ENCODE assay signal across 24 cellular contexts in the genomic region with DNA sequence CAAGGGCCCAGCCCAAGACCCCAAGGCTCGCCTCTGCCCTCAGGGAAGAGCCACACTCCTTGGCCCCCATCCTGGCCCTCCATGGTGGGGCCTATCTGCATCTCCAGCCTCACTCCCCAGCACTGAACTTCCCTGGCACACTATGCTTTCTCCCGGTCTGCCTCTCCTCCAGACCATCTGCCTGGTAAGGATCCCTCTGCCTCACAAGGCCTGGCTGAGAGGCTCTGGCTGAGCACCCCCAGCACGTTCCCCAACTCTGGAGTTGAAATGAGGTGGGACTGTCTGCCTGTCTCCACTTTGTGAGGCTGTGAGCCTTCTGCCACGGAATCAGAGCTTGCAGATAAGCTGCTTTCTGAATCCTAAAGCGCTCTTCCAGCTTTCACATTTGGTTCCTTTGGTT.
DNase-seq lines count a peak whose midpoint lies in the region; ATAC-seq and TF ChIP-seq lines count a peak whose summit lies in the region.
"Had no signal": no experiment of that assay in that cellular context is flagged by ENCODE, and none has a peak within 500 bp of the region (broad histone marks: within the 10 kb centered on the region; RNA-seq: fewer than 3 reads in every experiment).

No MANE protein-coding gene starts in this region.

- DNase-seq in HCT116 (ENCODE audit: low read depth, low spot score) = no peak
- peak; percentile 35 for DNase-seq in WERI-Rb-1
- no peak for DNase-seq in right atrium auricular region (ENCODE audit: low spot score)
- peak; percentile 3 for DNase-seq in transverse colon
- no peak for DNase-seq in GM23338 (ENCODE audit: low spot score)
- DNase-seq in COLO829 (ENCODE audit: low spot score) = no peak
- DNase-seq: activated CD8-positive, alpha-beta memory T cell treated with anti-CD3 and anti-CD28 coated beads, Interleukin-2, amount 10 ng/mL, durations not matched to agents 7 days and 5 days; GF-D8; H9; kidney; mesendoderm; NCI-H187; NCI-H82; stimulated activated CD4-positive, alpha-beta T cell treated with anti-CD3 and anti-CD28 coated beads, Interleukin-4, amount 100 ng/mL, for 1 hour; T-helper 9 cell had no signal

- H3K9ac ChIP-seq in HCT116 (ENCODE audit: low read length) = no peak overlapping the region

- H3K27me3 Mint-ChIP-seq in GM23338 (ENCODE audit: insufficient read depth, low read depth, poor library complexity) = peaks cover 2% of the 10 kb centered on the region
- H3K27me3 Mint-ChIP-seq: activated CD8-positive, alpha-beta memory T cell treated with anti-CD3 and anti-CD28 coated beads, Interleukin-2, amount 10 ng/mL, durations not matched to agents 7 days and 5 days; activated T-helper 17 cell treated with anti-CD3 and anti-CD28 coated beads, Interleukin-2, amount 50 U/mL, for 72 hours; B cell had no signal

- no peaks in the 10 kb centered on the region for H3K36me3 Mint-ChIP-seq in GM23338 (ENCODE audit: low read depth)
- H3K36me3 Mint-ChIP-seq: activated CD8-positive, alpha-beta memory T cell treated with anti-CD3 and anti-CD28 coated beads, Interleukin-2, amount 10 ng/mL, durations not matched to agents 7 days and 5 days had no signal

- no peak for TF ChIP-seq EP300 in transverse colon (IDR thresholded peaks at IDR 0.05; ENCODE audit: low read depth)

- H3K9me3 ChIP-seq in HCT116 (ENCODE audit: control insufficient read depth in 1 of 2, insufficient read depth in 1 of 2, low read depth in 1 of 2, low read length in 2 of 2) = no peaks in the 10 kb centered on the region
- no peaks in the 10 kb centered on the region for H3K9me3 ChIP-seq in WERI-Rb-1 (ENCODE audit: severe bottlenecking)
- no peaks in the 10 kb centered on the region for H3K9me3 ChIP-seq in right atrium auricular region
- H3K9me3 ChIP-seq in transverse colon = no peaks in the 10 kb centered on the region

- TF ChIP-seq POLR2A in HCT116 (IDR thresholded peaks at IDR 0.05; ENCODE audit: borderline replicate concordance, extremely low read depth, insufficient read depth, insufficient read length) (no peak), transverse colon (IDR thresholded peaks at IDR 0.05) (no peak)

- no peak for TF ChIP-seq RAD21 in HCT116 (IDR thresholded peaks at IDR 0.05; ENCODE audit: low read depth)

- intact Hi-C loops in HCT116 (cut with micrococcal nuclease) (no loop called here), transverse colon (cut with DNase I; ENCODE audit: low total_unique reads) (no loop called here)

- H3K4me3 ChIP-seq in HCT116 (replicated peaks in 1 of 2; ENCODE audit: low read depth in 1 of 2, low read length in 2 of 2) (no peak overlapping the region), WERI-Rb-1 (ENCODE audit: low read depth, low read length) (no peak overlapping the region), right atrium auricular region (no peak overlapping the region), transverse colon (no peak overlapping the region), GM23338 (no peak overlapping the region)
- H3K4me3 ChIP-seq: cardiac muscle cell, dorsolateral prefrontal cortex, GM12878, skin epidermis had no signal

- in situ Hi-C loops in transverse colon (cut with MboI; ENCODE audit: low pct_ligation_motif_present in 1 of 4, low pct_unique_long_range_greater_than_20kb in 1 of 4, low sequenced_read_pairs in 3 of 4) = no loop called here

- CTCF ChIA-PET in HCT116 (lab: Charles Lee) = no interaction called here

- H3K4me3 Mint-ChIP-seq in GM23338 = no peak overlapping the region
- H3K4me3 Mint-ChIP-seq: activated CD8-positive, alpha-beta memory T cell treated with anti-CD3 and anti-CD28 coated beads, Interleukin-2, amount 10 ng/mL, durations not matched to agents 7 days and 5 days; activated T-helper 17 cell treated with anti-CD3 and anti-CD28 coated beads, Interleukin-2, amount 50 U/mL, for 72 hours; B cell; H9; nephron had no signal

- no peak for TF ChIP-seq CTCF in HCT116 (IDR thresholded peaks at IDR 0.05 in 2 of 3, conservative IDR thresholded peaks at IDR 0.05 in 1 of 3; ENCODE audit: borderline replicate concordance in 1 of 3, insufficient read depth in 1 of 3, low read depth in 2 of 3, low read length in 2 of 3)
- no peak for TF ChIP-seq CTCF in WERI-Rb-1 (IDR thresholded peaks at IDR 0.05; ENCODE audit: low read depth, low read length)
- TF ChIP-seq CTCF in right atrium auricular region (IDR thresholded peaks at IDR 0.05) = no peak
- no peak for TF ChIP-seq CTCF in transverse colon (IDR thresholded peaks at IDR 0.05)
- TF ChIP-seq CTCF in GM23338 (conservative IDR thresholded peaks at IDR 0.05; ENCODE audit: low read depth in 2 of 2) = no peak

- RAD21 ChIA-PET in HCT116 (lab: Charles Lee; ENCODE audit: low non-redundant PET in 1 of 2, low total read pairs in 2 of 2, uncharacterized antibody in 2 of 2, unreplicated experiment in 2 of 2) = no interaction called here

- no TSS peak for BruUV-seq in HCT116 (replicated peaks; lab: Mats Ljungman, UMichigan)

- H4K20me1 ChIP-seq in HCT116 (ENCODE audit: insufficient read depth) = no peaks in the 10 kb centered on the region
- H4K20me1 ChIP-seq in GM23338 (replicated peaks; ENCODE audit: insufficient read depth) = no peaks in the 10 kb centered on the region; the same call in 1 of the 2 replicates

- POLR2A ChIA-PET in HCT116 (lab: Charles Lee) = no interaction called here

- H3K4me1 ChIP-seq in HCT116 (ENCODE audit: control insufficient read depth in 1 of 2, insufficient read depth in 2 of 2, low read length in 2 of 2) (peaks cover 13% of the 10 kb centered on the region in 2 experiments), right atrium auricular region (peaks cover 0 to 27% of the 10 kb centered on the region in 2 donors), transverse colon (peaks cover 0 to 24% (median 15%) of the 10 kb centered on the region in 4 donors), GM23338 (ENCODE audit: insufficient read depth) (no peaks in the 10 kb centered on the region)

- H3K4me2 ChIP-seq in HCT116 (ENCODE audit: low read length) (peak overlapping the region; percentile 21; the same call in 1 of the 2 replicates), GM23338 (no peak overlapping the region)

- no peak overlapping the region for H2AFZ ChIP-seq in HCT116 (ENCODE audit: low read depth, low read length, poor library complexity, severe bottlenecking)
- H2AFZ ChIP-seq in GM23338 = no peak overlapping the region

- no peaks in the 10 kb centered on the region for H3K27me3 ChIP-seq in HCT116 (ENCODE audit: insufficient read depth, low read length)
- no peaks in the 10 kb centered on the region for H3K27me3 ChIP-seq in WERI-Rb-1 (ENCODE audit: insufficient read depth, low read depth, severe bottlenecking)
- no peaks in the 10 kb centered on the region for H3K27me3 ChIP-seq in right atrium auricular region
- no peaks in the 10 kb centered on the region for H3K27me3 ChIP-seq in transverse colon
- no peaks in the 10 kb centered on the region for H3K27me3 ChIP-seq in GM23338 (ENCODE audit: insufficient read depth)
- H3K27me3 ChIP-seq: cardiac muscle cell had no signal

- H3F3A ChIP-seq in GM23338 (replicated peaks; ENCODE audit: low read depth) = no peaks in the 10 kb centered on the region

- peaks cover 6% of the 10 kb centered on the region for H3K4me1 Mint-ChIP-seq in GM23338
- H3K4me1 Mint-ChIP-seq: activated T-helper 17 cell treated with anti-CD3 and anti-CD28 coated beads, Interleukin-2, amount 50 U/mL, for 72 hours; B cell; nephron had no signal

- H3K36me3 ChIP-seq in HCT116 (ENCODE audit: control insufficient read depth in 1 of 2, insufficient read depth in 2 of 2, low read length in 2 of 2) (no peaks in the 10 kb centered on the region), WERI-Rb-1 (no peaks in the 10 kb centered on the region), right atrium auricular region (no peaks in the 10 kb centered on the region), transverse colon (no peaks in the 10 kb centered on the region), GM23338 (ENCODE audit: insufficient read depth) (no peaks in the 10 kb centered on the region)
- H3K36me3 ChIP-seq: cardiac muscle cell had no signal

- H3K27ac ChIP-seq in HCT116 (ENCODE audit: low read depth, low read length) = no peak overlapping the region
- H3K27ac ChIP-seq in WERI-Rb-1 = no peak overlapping the region
- peak overlapping the region; percentile 46 to 69 for H3K27ac ChIP-seq in right atrium auricular region
- H3K27ac ChIP-seq in transverse colon = no peak overlapping the region
- H3K27ac ChIP-seq in GM23338 (ENCODE audit: low read depth) = no peak overlapping the region
- H3K27ac ChIP-seq: cardiac muscle cell, dorsolateral prefrontal cortex had no signal

- H3K27ac Mint-ChIP-seq in GM23338 = no peak overlapping the region
- H3K27ac Mint-ChIP-seq: activated CD8-positive, alpha-beta memory T cell treated with anti-CD3 and anti-CD28 coated beads, Interleukin-2, amount 10 ng/mL, durations not matched to agents 7 days and 5 days; activated T-helper 17 cell treated with anti-CD3 and anti-CD28 coated beads, Interleukin-2, amount 50 U/mL, for 72 hours; B cell; H9; nephron had no signal

- H3K9me3 Mint-ChIP-seq in GM23338 = no peaks in the 10 kb centered on the region
- H3K9me3 Mint-ChIP-seq: activated T-helper 17 cell treated with anti-CD3 and anti-CD28 coated beads, Interleukin-2, amount 50 U/mL, for 72 hours; H9; nephron had no signal

- no peak for ATAC-seq in HCT116
- no peak for ATAC-seq in GM23338
- no peak for ATAC-seq in HG02870 (IDR thresholded peaks at IDR 0.05; ENCODE audit: unreplicated experiment)
- ATAC-seq: activated CD8-positive, alpha-beta memory T cell treated with anti-CD3 and anti-CD28 coated beads, Interleukin-2, amount 10 ng/mL, durations not matched to agents 7 days and 5 days; HepG2 had no signal

- WGBS in transverse colon (ENCODE audit: low coverage in 1 of 2), 2 donors = 83% methylated on average over 1 to 5 of the region's 5 CpGs

- H3K79me2 ChIP-seq in HCT116 (ENCODE audit: insufficient read depth, low read length) = no peaks in the 10 kb centered on the region
- 0 out of 2 replicates have a peak, but pooled peaks cover 5% of the 10 kb centered on the region for H3K79me2 ChIP-seq in GM23338 (replicated peaks; ENCODE audit: insufficient read depth)

- H3K9me2 ChIP-seq in HCT116 (ENCODE audit: insufficient read depth) = no peaks in the 10 kb centered on the region
- peaks cover 4% of the 10 kb centered on the region; the same call in 1 of the 2 replicates for H3K9me2 ChIP-seq in GM23338 (ENCODE audit: insufficient read depth)

TF ChIP-seq in HCT116, 20 proteins besides CTCF, POLR2A, EP300 and RAD21 (continues in another document):
- TF ChIP-seq TCF7L2 (IDR thresholded peaks at IDR 0.05; ENCODE audit: borderline replicate concordance, extremely low read depth, insufficient read depth, insufficient read length) (no peak), EGR1 (IDR thresholded peaks at IDR 0.05; ENCODE audit: low read depth) (no peak), POLR2AphosphoS5 (IDR thresholded peaks at IDR 0.05; ENCODE audit: low read depth, low read length) (no peak), SP1 (IDR thresholded peaks at IDR 0.05; ENCODE audit: low read depth) (no peak)

TF ChIP-seq in GM23338, 12 proteins besides CTCF, POLR2A, EP300 and RAD21 (continues in another document):
- no peak for TF ChIP-seq ZNF114 (CRISPR knock-in tag; IDR thresholded peaks at IDR 0.05)

Comparison
In these comparisons a context has a peak if more than half of its experiments do, and no peak if none do; other contexts are left out.
1. DNase-seq: peak in WERI-Rb-1 (single experiment) and transverse colon (single experiment); none in HCT116 (single experiment), right atrium auricular region (single experiment), GM23338 (single experiment) and COLO829 (single experiment).
2. H3K27ac ChIP-seq: peak in right atrium auricular region (2 of 2); none in HCT116 (single experiment), WERI-Rb-1 (single experiment), transverse colon (0 of 4) and GM23338 (single experiment).